ENCODE assay signal across 27 cellular contexts in genomic region chr12:9405861-9406563, GRCh38.
DNase-seq lines count a peak whose midpoint lies in the region; ATAC-seq and TF ChIP-seq lines count a peak whose summit lies in the region.
"Had no signal": no experiment of that assay in that cellular context is flagged by ENCODE, and none has a peak within 500 bp of the region (broad histone marks: within the 10 kb centered on the region; RNA-seq: fewer than 3 reads in every experiment).

No MANE protein-coding gene starts in this region.

- peak overlapping the region; percentile 40; the same call in 2 of the 3 replicates for H3K4me3 Mint-ChIP-seq in GM23338
- peak overlapping the region; percentile 78 for H3K4me3 Mint-ChIP-seq in endothelial cell (ENCODE audit: unreplicated experiment)
- H3K4me3 Mint-ChIP-seq: activated CD4-positive, alpha-beta T cell treated with anti-CD3 and anti-CD28 coated beads, Interleukin-2, amount 10 ng/mL, durations not matched to agents 24 days and 14 days; activated CD8-positive, alpha-beta memory T cell treated with anti-CD3 and anti-CD28 coated beads, Interleukin-2, amount 10 ng/mL, durations not matched to agents 7 days and 5 days; activated naive CD4-positive, alpha-beta T cell treated with anti-CD3 and anti-CD28 coated beads, Interleukin-2, amount 50 U/mL, for 24 hours; activated T-helper 1 cell treated with anti-CD3 and anti-CD28 coated beads, Interleukin-12 subunit alpha, Interleukin-12 subunit beta, Interleukin-2, Interleukin-4 antibody, amounts not matched to agents 30 ng/mL and 10 ng/mL and 1 ng/mL, durations not matched to agents 14 hours and 24 hours and 36 hours; CD8-positive, alpha-beta T cell; T-helper 1 cell treated with Interleukin-12 subunit alpha and Interleukin-12 subunit beta and Interleukin-4 antibody, amounts not matched to agents 30 μg/mL and 1 μg/mL, for 36 hours had no signal

- intact Hi-C loops in psoas muscle (cut with DNase I) (no loop called here), ovary (cut with DNase I) (no loop called here)

- no peak overlapping the region for H2AFZ ChIP-seq in GM23338

- 0 out of 2 replicates have a peak, but pooled peaks cover 6% of the 10 kb centered on the region for H3K4me1 ChIP-seq in GM23338 (ENCODE audit: insufficient read depth)
- no peaks in the 10 kb centered on the region for H3K4me1 ChIP-seq in psoas muscle
- H3K4me1 ChIP-seq in ovary (ENCODE audit: insufficient read depth): no peaks in the 10 kb centered on the region
- H3K4me1 ChIP-seq: gastrocnemius medialis, pancreas, sigmoid colon, testis had no signal

- no peak overlapping the region for H3K4me2 ChIP-seq in GM23338

- no peak for TF ChIP-seq CTCF in GM23338 (conservative IDR thresholded peaks at IDR 0.05; ENCODE audit: low read depth in 2 of 2)
- TF ChIP-seq CTCF in endothelial cell (IDR thresholded peaks at IDR 0.05; ENCODE audit: unreplicated experiment): no peak
- no peak for TF ChIP-seq CTCF in psoas muscle (IDR thresholded peaks at IDR 0.05)
- no peak for TF ChIP-seq CTCF in ovary (IDR thresholded peaks at IDR 0.05)

- H3K27me3 ChIP-seq in GM23338 (ENCODE audit: insufficient read depth): no peaks in the 10 kb centered on the region
- H3K27me3 ChIP-seq in psoas muscle (ENCODE audit: insufficient read depth in 3 of 3, low read length in 2 of 3): no peaks in the 10 kb centered on the region
- no peaks in the 10 kb centered on the region for H3K27me3 ChIP-seq in ovary
- H3K27me3 ChIP-seq: cardiac muscle cell, gastrocnemius medialis, pancreas, sigmoid colon, testis had no signal

- H3K27ac Mint-ChIP-seq in GM23338 (no peak overlapping the region), endothelial cell (ENCODE audit: unreplicated experiment) (peak overlapping the region; percentile 75)
- H3K27ac Mint-ChIP-seq: activated CD4-positive, alpha-beta T cell treated with anti-CD3 and anti-CD28 coated beads, Interleukin-2, amount 10 ng/mL, durations not matched to agents 24 days and 14 days; activated CD8-positive, alpha-beta memory T cell treated with anti-CD3 and anti-CD28 coated beads, Interleukin-2, amount 10 ng/mL, durations not matched to agents 7 days and 5 days; activated naive CD4-positive, alpha-beta T cell treated with anti-CD3 and anti-CD28 coated beads, Interleukin-2, amount 50 U/mL, for 24 hours; activated T-helper 1 cell treated with anti-CD3 and anti-CD28 coated beads, Interleukin-12 subunit alpha, Interleukin-12 subunit beta, Interleukin-2, Interleukin-4 antibody, amounts not matched to agents 30 ng/mL and 10 ng/mL and 1 ng/mL, durations not matched to agents 14 hours and 24 hours and 36 hours; CD8-positive, alpha-beta T cell; T-helper 1 cell treated with Interleukin-12 subunit alpha and Interleukin-12 subunit beta and Interleukin-4 antibody, amounts not matched to agents 30 μg/mL and 1 μg/mL, for 36 hours had no signal

- H3K9me2 ChIP-seq in GM23338 (ENCODE audit: insufficient read depth): no peaks in the 10 kb centered on the region

- no peak overlapping the region for H3K4me3 ChIP-seq in GM23338
- H3K4me3 ChIP-seq in psoas muscle: peak overlapping the region; percentile 55
- H3K4me3 ChIP-seq in ovary: no peak overlapping the region
- H3K4me3 ChIP-seq: cardiac muscle cell, pancreas had no signal

- H3K27me3 Mint-ChIP-seq in GM23338 (ENCODE audit: insufficient read depth, low read depth, poor library complexity) (peaks cover 5% of the 10 kb centered on the region), endothelial cell (ENCODE audit: unreplicated experiment) (peaks cover 4% of the 10 kb centered on the region)
- H3K27me3 Mint-ChIP-seq: activated CD4-positive, alpha-beta T cell treated with anti-CD3 and anti-CD28 coated beads, Interleukin-2, amount 10 ng/mL, durations not matched to agents 24 days and 14 days; activated CD8-positive, alpha-beta memory T cell treated with anti-CD3 and anti-CD28 coated beads, Interleukin-2, amount 10 ng/mL, durations not matched to agents 7 days and 5 days; activated naive CD4-positive, alpha-beta T cell treated with anti-CD3 and anti-CD28 coated beads, Interleukin-2, amount 50 U/mL, for 24 hours had no signal

- TF ChIP-seq EP300 in ovary (IDR thresholded peaks at IDR 0.05): no peak

- H3K36me3 Mint-ChIP-seq in GM23338 (ENCODE audit: low read depth) (peaks cover 2% of the 10 kb centered on the region; the same call in 1 of the 3 replicates), endothelial cell (ENCODE audit: low read depth, unreplicated experiment) (no peaks in the 10 kb centered on the region)
- H3K36me3 Mint-ChIP-seq: activated naive CD4-positive, alpha-beta T cell treated with anti-CD3 and anti-CD28 coated beads, Interleukin-2, amount 50 U/mL, for 24 hours; CD8-positive, alpha-beta T cell; naive B cell had no signal

- no peak for TF ChIP-seq POLR2A in ovary (IDR thresholded peaks at IDR 0.05)
- no peak for TF ChIP-seq POLR2A in GM18505 (IDR thresholded peaks at IDR 0.05; ENCODE audit: borderline replicate concordance, extremely low read depth, insufficient read depth, insufficient read length)

- ATAC-seq in GM23338 (peak; percentile 70), psoas muscle (no peak), GM18505 (IDR thresholded peaks at IDR 0.05; ENCODE audit: unreplicated experiment) (no peak)
- ATAC-seq: activated CD8-positive, alpha-beta memory T cell treated with anti-CD3 and anti-CD28 coated beads, Interleukin-2, amount 10 ng/mL, durations not matched to agents 7 days and 5 days; CD8-positive, alpha-beta T cell; gastrocnemius medialis; pancreas had no signal

- peaks cover 4% of the 10 kb centered on the region; the same call in 1 of the 3 replicates for H3K4me1 Mint-ChIP-seq in GM23338
- H3K4me1 Mint-ChIP-seq in endothelial cell (ENCODE audit: unreplicated experiment): peaks cover 3% of the 10 kb centered on the region
- H3K4me1 Mint-ChIP-seq: activated CD4-positive, alpha-beta T cell treated with anti-CD3 and anti-CD28 coated beads, Interleukin-2, amount 10 ng/mL, durations not matched to agents 24 days and 14 days; activated CD8-positive, alpha-beta memory T cell treated with anti-CD3 and anti-CD28 coated beads, Interleukin-2, amount 10 ng/mL, durations not matched to agents 7 days and 5 days; activated naive CD4-positive, alpha-beta T cell treated with anti-CD3 and anti-CD28 coated beads, Interleukin-2, amount 50 U/mL, for 24 hours had no signal

- H3K9me3 Mint-ChIP-seq in GM23338 (no peaks in the 10 kb centered on the region; the same call in 2 of the 3 replicates), endothelial cell (ENCODE audit: unreplicated experiment) (no peaks in the 10 kb centered on the region)
- H3K9me3 Mint-ChIP-seq: activated CD4-positive, alpha-beta T cell treated with anti-CD3 and anti-CD28 coated beads, Interleukin-2, amount 10 ng/mL, durations not matched to agents 24 days and 14 days; activated naive CD4-positive, alpha-beta T cell treated with anti-CD3 and anti-CD28 coated beads, Interleukin-2, amount 50 U/mL, for 24 hours; activated T-helper 1 cell treated with anti-CD3 and anti-CD28 coated beads, Interleukin-12 subunit alpha, Interleukin-12 subunit beta, Interleukin-2, Interleukin-4 antibody, amounts not matched to agents 30 ng/mL and 10 ng/mL and 1 ng/mL, durations not matched to agents 14 hours and 24 hours and 36 hours; CD8-positive, alpha-beta T cell; naive B cell; T-helper 1 cell treated with Interleukin-12 subunit alpha and Interleukin-12 subunit beta and Interleukin-4 antibody, amounts not matched to agents 30 μg/mL and 1 μg/mL, for 36 hours had no signal

- H3K27ac ChIP-seq in GM23338 (ENCODE audit: low read depth): no peak overlapping the region
- H3K27ac ChIP-seq in psoas muscle: no peak overlapping the region
- no peak overlapping the region for H3K27ac ChIP-seq in ovary
- H3K27ac ChIP-seq: cardiac muscle cell, dorsolateral prefrontal cortex, pancreas, sigmoid colon, testis had no signal

- no peaks in the 10 kb centered on the region for H4K20me1 ChIP-seq in GM23338 (replicated peaks; ENCODE audit: insufficient read depth)

- H3K79me2 ChIP-seq in GM23338 (replicated peaks; ENCODE audit: insufficient read depth): no peaks in the 10 kb centered on the region

- 45 to 77% (median 65%) methylated on average over 7 to 18 of the region's 26 CpGs for WGBS in psoas muscle, 3 donors
- 55 to 85% (median 83%) methylated on average over 10 to 25 of the region's 26 CpGs for WGBS in ovary, 3 donors

- DNase-seq in GM23338 (ENCODE audit: low spot score): peak; percentile 56
- peak; percentile 83 for DNase-seq in NCI-H69 (lab: John Stamatoyannopoulos, UW)
- DNase-seq in endothelial cell (ENCODE audit: low spot score): no peak
- no peak for DNase-seq in psoas muscle
- DNase-seq in ovary: no peak
- DNase-seq in GDM1 (lab: John Stamatoyannopoulos, UW): no peak
- DNase-seq: activated CD4-positive, alpha-beta T cell treated with anti-CD3 and anti-CD28 coated beads, Interleukin-2, amount 10 ng/mL, durations not matched to agents 24 days and 14 days; activated CD8-positive, alpha-beta memory T cell treated with anti-CD3 and anti-CD28 coated beads, Interleukin-2, amount 10 ng/mL, durations not matched to agents 7 days and 5 days; anterior cingulate cortex; CD8-positive, alpha-beta T cell; DMS79; dorsolateral prefrontal cortex; gastrocnemius medialis; kidney; mammary epithelial cell; naive B cell; NCI-H1048; NCI-H187; NCI-H226; sigmoid colon; testis had no signal

- H3K9me3 ChIP-seq in psoas muscle (no peaks in the 10 kb centered on the region), ovary (no peaks in the 10 kb centered on the region)
- H3K9me3 ChIP-seq: gastrocnemius medialis, pancreas, sigmoid colon, testis had no signal

- H3K36me3 ChIP-seq in GM23338 (ENCODE audit: insufficient read depth): no peaks in the 10 kb centered on the region
- H3K36me3 ChIP-seq in psoas muscle (ENCODE audit: insufficient read depth in 1 of 2, low read depth in 1 of 2): no peaks in the 10 kb centered on the region
- H3K36me3 ChIP-seq in ovary: no peaks in the 10 kb centered on the region
- H3K36me3 ChIP-seq: cardiac muscle cell, gastrocnemius medialis, pancreas, sigmoid colon had no signal

- H3F3A ChIP-seq in GM23338 (replicated peaks; ENCODE audit: low read depth): no peaks in the 10 kb centered on the region

TF ChIP-seq in GM23338, 12 proteins besides CTCF, POLR2A, EP300 and RAD21 (continues in another document):
- TF ChIP-seq NANOG (IDR thresholded peaks at IDR 0.05; ENCODE audit: borderline replicate concordance): no peak
- TF ChIP-seq POLR2AphosphoS5 (IDR thresholded peaks at IDR 0.05; ENCODE audit: low read depth): no peak
- no peak for TF ChIP-seq EZH2phosphoT487 (IDR thresholded peaks at IDR 0.05; ENCODE audit: unreplicated experiment)
- TF ChIP-seq, protein P1, sequence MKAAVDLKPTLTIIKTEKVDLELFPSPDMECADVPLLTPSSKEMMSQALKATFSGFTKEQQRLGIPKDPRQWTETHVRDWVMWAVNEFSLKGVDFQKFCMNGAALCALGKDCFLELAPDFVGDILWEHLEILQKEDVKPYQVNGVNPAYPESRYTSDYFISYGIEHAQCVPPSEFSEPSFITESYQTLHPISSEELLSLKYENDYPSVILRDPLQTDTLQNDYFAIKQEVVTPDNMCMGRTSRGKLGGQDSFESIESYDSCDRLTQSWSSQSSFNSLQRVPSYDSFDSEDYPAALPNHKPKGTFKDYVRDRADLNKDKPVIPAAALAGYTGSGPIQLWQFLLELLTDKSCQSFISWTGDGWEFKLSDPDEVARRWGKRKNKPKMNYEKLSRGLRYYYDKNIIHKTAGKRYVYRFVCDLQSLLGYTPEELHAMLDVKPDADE (IDR thresholded peaks at IDR 0.05): no peak

Comparison
In these comparisons a context has a peak if more than half of its experiments do, and no peak if none do; other contexts are left out.
1. DNase-seq: peak in GM23338 (single experiment) and NCI-H69 (single experiment); none in endothelial cell (single experiment), psoas muscle (0 of 2), ovary (0 of 5) and GDM1 (single experiment).